10 cellular contexts compared by ENCODE assay signal in the genomic region with DNA sequence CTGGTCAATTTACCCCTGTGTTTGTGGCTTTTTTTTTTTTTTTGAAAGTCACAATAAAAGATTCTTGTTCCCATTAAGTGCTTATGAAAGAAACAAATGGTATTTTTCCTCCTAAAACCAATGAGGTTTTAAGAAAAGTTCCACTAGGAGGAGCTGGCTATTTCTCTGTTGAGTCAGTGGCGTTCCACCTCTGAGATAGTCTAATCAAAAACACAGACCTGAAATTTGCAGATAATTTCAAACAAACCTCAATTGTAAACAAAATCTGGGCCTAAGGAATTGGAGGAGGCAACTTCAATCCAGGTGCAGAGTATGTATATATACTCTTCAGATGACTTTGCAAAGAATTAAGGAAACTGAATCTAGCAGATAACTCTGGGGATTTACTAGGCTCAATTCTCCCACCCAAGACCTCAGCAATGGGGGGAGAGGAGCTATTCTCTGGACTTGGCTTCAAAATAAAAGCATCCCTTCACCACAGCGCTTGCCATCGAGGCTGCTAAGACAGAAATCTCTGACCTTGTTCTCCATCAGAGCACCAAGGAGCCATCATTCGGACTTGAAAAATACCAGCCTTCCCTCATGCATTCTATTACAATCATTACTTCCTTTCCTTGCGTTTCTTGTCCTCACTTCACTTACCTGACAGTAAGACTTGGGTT. TPM values are rescaled to one million over a fixed set of nuclear protein-coding genes. Genes with fewer than 3 reads are reported as not detected.
DNase-seq lines count a peak whose midpoint lies in the region; ATAC-seq and TF ChIP-seq lines count a peak whose summit lies in the region.
"Had no signal": no experiment of that assay in that cellular context is flagged by ENCODE, and none has a peak within 500 bp of the region (broad histone marks: within the 10 kb centered on the region; RNA-seq: fewer than 3 reads in every experiment).

No MANE protein-coding gene starts in this region.

- intact Hi-C loops in adrenal gland (cut with DNase I) = no loop called here

- H3K27me3 ChIP-seq in adrenal gland = no peaks in the 10 kb centered on the region
- H3K27me3 ChIP-seq: upper lobe of left lung had no signal

- H3K4me1 ChIP-seq in HEK293 (ENCODE audit: control insufficient read depth, insufficient read depth, low read length) = no peaks in the 10 kb centered on the region
- no peaks in the 10 kb centered on the region for H3K4me1 ChIP-seq in adrenal gland (replicated peaks in 1 of 2)

- H3K27ac ChIP-seq in HEK293 (ENCODE audit: extremely low read depth, low read depth, low read length) (no peak overlapping the region), adrenal gland (no peak overlapping the region)
- H3K27ac ChIP-seq: upper lobe of left lung had no signal

- TF ChIP-seq CTCF in HEK293 (tag by site-specific recombination; IDR thresholded peaks at IDR 0.05) (no peak), adrenal gland (IDR thresholded peaks at IDR 0.05) (peak in 4 of 6 experiments; percentile 20 to 50 (median 29))

- TF ChIP-seq POLR2A in adrenal gland (IDR thresholded peaks at IDR 0.05) = no peak

- H3K36me3 ChIP-seq in HEK293 (ENCODE audit: control insufficient read depth in 2 of 2, insufficient read depth in 1 of 2, low read length in 2 of 2) (no peaks in the 10 kb centered on the region), adrenal gland (replicated peaks in 1 of 2) (no peaks in the 10 kb centered on the region)
- H3K36me3 ChIP-seq: upper lobe of left lung had no signal

- POLR2A ChIA-PET in HEK293 (lab: Yijun Ruan, JAX) = interaction anchor here (0.7 kb wide), 1 partner anchor 114 kb away, joined by 6 read pairs; no protein-coding TSS in a partner anchor

- WGBS in adrenal gland, 4 donors = 69 to 74% (median 73%) methylated on average over 5 of the region's 5 CpGs

- H3K9me3 ChIP-seq in HEK293 (ENCODE audit: control insufficient read depth, insufficient read depth, low read depth, low read length) = no peaks in the 10 kb centered on the region
- H3K9me3 ChIP-seq in adrenal gland (replicated peaks in 1 of 3) = no peaks in the 10 kb centered on the region
- H3K9me3 ChIP-seq: upper lobe of left lung had no signal

- DNase-seq in AG08395 (ENCODE audit: low spot score) = peak; percentile 46
- peak in 1 of 7 donors; percentile 8 for DNase-seq in adrenal gland
- DNase-seq in kidney tubule cell (ENCODE audit: low spot score) = peak; percentile 36
- no peak for DNase-seq in SIG-M5 treated with dmso at 0.1 percent for 504 hours (lab: John Stamatoyannopoulos, UW; ENCODE audit: unreplicated experiment)
- no peak for DNase-seq in DMS114 treated with DMSO at 0.1 percent for 48 hours (lab: John Stamatoyannopoulos, UW; ENCODE audit: unreplicated experiment)
- no peak for DNase-seq in activated naive CD4-positive, alpha-beta T cell treated with anti-CD3 and anti-CD28 coated beads, Interleukin-2, amount 50 U/mL, for 16 hours
- DNase-seq: activated CD8-positive, alpha-beta memory T cell treated with anti-CD3 and anti-CD28 coated beads, Interleukin-2, amount 50 U/mL, for 4 hours; upper lobe of left lung had no signal

- CTCF ChIA-PET in HEK293 (lab: Yijun Ruan, JAX) = interaction anchor here (0.6 to 2.1 kb wide), 18 partner anchors 8 to 897 kb away, joined by 3 to 6 read pairs (median 3); no protein-coding TSS in a partner anchor

- H3K4me3 ChIP-seq in HEK293 (ENCODE audit: low read depth, low read length) (no peak overlapping the region), adrenal gland (no peak overlapping the region)
- H3K4me3 ChIP-seq: upper lobe of left lung had no signal

- ATAC-seq in HG02870 (IDR thresholded peaks at IDR 0.05; ENCODE audit: unreplicated experiment) = no peak

TF ChIP-seq in HEK293, 187 proteins besides CTCF, POLR2A, EP300 and RAD21:
- TF ChIP-seq ZNF10 (tag by site-specific recombination; IDR thresholded peaks at IDR 0.05) (no peak), MYNN (tag by site-specific recombination; IDR thresholded peaks at IDR 0.05; ENCODE audit: borderline replicate concordance) (peak; percentile 76; the same call in 1 of the 2 replicates), ZNF19 (tag by site-specific recombination; IDR thresholded peaks at IDR 0.05; ENCODE audit: low read depth) (no peak), ZNF776 (tag by site-specific recombination; IDR thresholded peaks at IDR 0.05; ENCODE audit: borderline replicate concordance) (no peak), ZNF654 (tag by site-specific recombination; IDR thresholded peaks at IDR 0.05; ENCODE audit: low read depth) (peak; percentile 30; the same call in 1 of the 2 replicates)

RNA-seq across cellular contexts. Expression of gene FANCC, which starts 52.4 kb away (rescaled TPM):
- total RNA-seq in adrenal gland = 1 to 10 TPM; 2.1 to 5.9 (median 3.9) TPM
- 1 to 10 TPM; 1.9 to 3.2 (median 2.3) TPM for polyA plus RNA-seq in adrenal gland

Comparison
In these comparisons a context has a peak if more than half of its experiments do, and no peak if none do; other contexts are left out.
1. DNase-seq: peak in AG08395 (single experiment) and kidney tubule cell (single experiment); none in SIG-M5 treated with dmso at 0.1 percent for 504 hours (single experiment), DMS114 treated with DMSO at 0.1 percent for 48 hours (single experiment) and activated naive CD4-positive, alpha-beta T cell treated with anti-CD3 and anti-CD28 coated beads, Interleukin-2, amount 50 U/mL, for 16 hours (single experiment).